ENCODE assay signal across 1 cellular context in genomic region chr19:49459388-49459787, GRCh38.
TF ChIP-seq lines count a peak whose summit lies in the region.

No MANE protein-coding gene starts in this region.

TF ChIP-seq in K562, 482 proteins besides CTCF, POLR2A, EP300 and RAD21:
- TF ChIP-seq YY1 (IDR thresholded peaks at IDR 0.05; ENCODE audit: borderline replicate concordance in 1 of 3, control insufficient read depth in 1 of 3, extremely low read depth in 1 of 3, insufficient read depth in 3 of 3, insufficient read length in 1 of 3, insufficient replicate concordance in 2 of 3, low read depth in 1 of 3, low read length in 2 of 3): peak in 1 of 3 experiments; percentile 16
- TF ChIP-seq HCFC1 (IDR thresholded peaks at IDR 0.05; ENCODE audit: low read depth, low read length): 0 out of 2 replicates have a peak, but pooled peaks have one; percentile 19
- no peak for TF ChIP-seq ZBTB26 (CRISPR knock-in tag; IDR thresholded peaks at IDR 0.05)
TF ChIP-seq in K562: peak in this region for 2.
